In genomic region chr17:39391448-39391847, GRCh38 we compare ENCODE assay signal across 2 cellular contexts.
A peak's percentile ranks its signal among the peaks of the same experiment; 100 is the strongest.
TF ChIP-seq lines count a peak whose summit lies in the region.

No MANE protein-coding gene starts in this region.

TF ChIP-seq in HepG2, 621 proteins besides CTCF, POLR2A, EP300 and RAD21:
- TF ChIP-seq, protein P1, sequence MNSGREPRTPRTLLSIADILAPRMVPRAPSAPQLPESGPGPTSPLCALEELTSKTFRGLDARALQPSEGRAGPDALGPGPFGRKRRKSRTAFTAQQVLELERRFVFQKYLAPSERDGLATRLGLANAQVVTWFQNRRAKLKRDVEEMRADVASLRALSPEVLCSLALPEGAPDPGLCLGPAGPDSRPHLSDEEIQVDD (CRISPR knock-in tag; IDR thresholded peaks at IDR 0.05; ENCODE audit: borderline replicate concordance), result no peak
- TF ChIP-seq NRL (CRISPR knock-in tag; IDR thresholded peaks at IDR 0.05; ENCODE audit: borderline replicate concordance), result no peak
- no peak for TF ChIP-seq BRF2 (CRISPR knock-in tag; IDR thresholded peaks at IDR 0.05)
- TF ChIP-seq BCL6 (CRISPR knock-in tag; IDR thresholded peaks at IDR 0.05), result no peak
- peak; percentile 75 for TF ChIP-seq ATF7 (IDR thresholded peaks at IDR 0.05)
- TF ChIP-seq ATF7 (CRISPR knock-in tag; IDR thresholded peaks at IDR 0.05), result no peak

TF ChIP-seq in HEK293, 187 proteins besides CTCF, POLR2A, EP300 and RAD21:
- no peak for TF ChIP-seq ZNF707 (tag by site-specific recombination; IDR thresholded peaks at IDR 0.05)
- TF ChIP-seq, protein P2, sequence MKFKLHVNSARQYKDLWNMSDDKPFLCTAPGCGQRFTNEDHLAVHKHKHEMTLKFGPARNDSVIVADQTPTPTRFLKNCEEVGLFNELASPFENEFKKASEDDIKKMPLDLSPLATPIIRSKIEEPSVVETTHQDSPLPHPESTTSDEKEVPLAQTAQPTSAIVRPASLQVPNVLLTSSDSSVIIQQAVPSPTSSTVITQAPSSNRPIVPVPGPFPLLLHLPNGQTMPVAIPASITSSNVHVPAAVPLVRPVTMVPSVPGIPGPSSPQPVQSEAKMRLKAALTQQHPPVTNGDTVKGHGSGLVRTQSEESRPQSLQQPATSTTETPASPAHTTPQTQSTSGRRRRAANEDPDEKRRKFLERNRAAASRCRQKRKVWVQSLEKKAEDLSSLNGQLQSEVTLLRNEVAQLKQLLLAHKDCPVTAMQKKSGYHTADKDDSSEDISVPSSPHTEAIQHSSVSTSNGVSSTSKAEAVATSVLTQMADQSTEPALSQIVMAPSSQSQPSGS (tag by site-specific recombination; IDR thresholded peaks at IDR 0.05; ENCODE audit: low read depth), result peak; percentile 65; the same call in 1 of the 2 replicates
